In the genomic region with DNA sequence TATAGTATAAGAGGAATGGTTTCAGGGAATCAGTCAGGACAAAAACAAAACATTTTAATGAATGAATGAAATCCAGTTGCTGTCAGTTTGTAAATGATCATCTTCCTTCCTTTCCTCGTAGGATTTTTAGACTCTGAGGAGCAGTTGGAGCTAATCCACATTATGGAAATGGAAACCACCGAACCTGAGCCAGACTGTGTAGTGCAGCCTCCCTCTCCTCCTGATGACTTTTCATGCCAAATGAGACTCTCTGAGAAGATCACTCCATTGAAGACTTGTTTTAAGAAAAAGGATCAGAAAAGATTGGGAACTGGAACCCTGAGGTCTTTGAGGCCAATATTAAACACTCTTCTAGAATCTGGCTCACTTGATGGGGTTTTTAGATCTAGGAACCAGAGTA, we compare ENCODE assay signal across 11 cellular contexts. TPM values are rescaled to one million over a fixed set of nuclear protein-coding genes. Genes with fewer than 3 reads are reported as not detected.
A peak's percentile ranks its signal among the peaks of the same experiment; 100 is the strongest.
DNase-seq lines count a peak whose midpoint lies in the region; ATAC-seq and TF ChIP-seq lines count a peak whose summit lies in the region.
"Had no signal": no experiment of that assay in that cellular context is flagged by ENCODE, and none has a peak within 500 bp of the region (broad histone marks: within the 10 kb centered on the region; RNA-seq: fewer than 3 reads in every experiment).

No MANE protein-coding gene starts in this region.

- H3K9me3 Mint-ChIP-seq in activated T-cell treated with anti-CD3 and anti-CD28 coated beads, Interleukin-2, amount 50 U/mL, for 72 hours = no peaks in the 10 kb centered on the region
- no peaks in the 10 kb centered on the region for H3K9me3 Mint-ChIP-seq in stimulated activated effector memory CD8-positive, alpha-beta T cell treated with anti-CD3 and anti-CD28 coated beads, Interleukin-12 subunit alpha, Interleukin-12 subunit beta, amount 100 ng/mL, for 72 hours

- H3K27ac ChIP-seq in SU-DHL-6 (ENCODE audit: low read depth, low read length) = no peak overlapping the region
- H3K27ac ChIP-seq: C4-2B had no signal

- no peak for TF ChIP-seq CTCF in SU-DHL-6 (IDR thresholded peaks at IDR 0.05; ENCODE audit: insufficient read depth, low read length, poor library complexity, severe bottlenecking)

- H3K27ac Mint-ChIP-seq in activated T-cell treated with anti-CD3 and anti-CD28 coated beads, Interleukin-2, amount 50 U/mL, for 72 hours = peak overlapping the region; percentile 97
- no peak overlapping the region for H3K27ac Mint-ChIP-seq in stimulated activated effector memory CD8-positive, alpha-beta T cell treated with anti-CD3 and anti-CD28 coated beads, Interleukin-12 subunit alpha, Interleukin-12 subunit beta, amount 100 ng/mL, for 72 hours

- no peaks in the 10 kb centered on the region for H3K9me2 ChIP-seq in SU-DHL-6 (replicated peaks; ENCODE audit: insufficient read depth, low read length)

- no peak overlapping the region for H2AFZ ChIP-seq in SU-DHL-6 (ENCODE audit: low read depth, low read length, severe bottlenecking)

- peaks cover 56% of the 10 kb centered on the region for H3K36me3 ChIP-seq in SU-DHL-6 (ENCODE audit: low read length)

- H3K36me3 Mint-ChIP-seq in activated T-cell treated with anti-CD3 and anti-CD28 coated beads, Interleukin-2, amount 50 U/mL, for 72 hours (ENCODE audit: insufficient read depth in 2 of 2) = peaks cover 22 to 42% of the 10 kb centered on the region in 2 donors
- peaks cover 84% of the 10 kb centered on the region for H3K36me3 Mint-ChIP-seq in stimulated activated effector memory CD8-positive, alpha-beta T cell treated with anti-CD3 and anti-CD28 coated beads, Interleukin-12 subunit alpha, Interleukin-12 subunit beta, amount 100 ng/mL, for 72 hours

- H3K4me1 Mint-ChIP-seq in activated T-cell treated with anti-CD3 and anti-CD28 coated beads, Interleukin-2, amount 50 U/mL, for 72 hours (ENCODE audit: low read depth) = peaks cover 74% of the 10 kb centered on the region
- H3K4me1 Mint-ChIP-seq in stimulated activated effector memory CD8-positive, alpha-beta T cell treated with anti-CD3 and anti-CD28 coated beads, Interleukin-12 subunit alpha, Interleukin-12 subunit beta, amount 100 ng/mL, for 72 hours = peaks cover 79% of the 10 kb centered on the region

- peaks cover 69% of the 10 kb centered on the region for H4K20me1 ChIP-seq in SU-DHL-6 (ENCODE audit: low read depth, low read length)

- peak overlapping the region; percentile 95 to 98 for H3K4me3 Mint-ChIP-seq in activated T-cell treated with anti-CD3 and anti-CD28 coated beads, Interleukin-2, amount 50 U/mL, for 72 hours
- H3K4me3 Mint-ChIP-seq in stimulated activated effector memory CD8-positive, alpha-beta T cell treated with anti-CD3 and anti-CD28 coated beads, Interleukin-12 subunit alpha, Interleukin-12 subunit beta, amount 100 ng/mL, for 72 hours = peak overlapping the region; percentile 88

- H3K4me2 ChIP-seq in SU-DHL-6 (ENCODE audit: low read depth, low read length, poor library complexity, severe bottlenecking) = peak overlapping the region; percentile 96

- peaks cover 29% of the 10 kb centered on the region for H3F3A ChIP-seq in SU-DHL-6 (ENCODE audit: insufficient read depth)

- H3K27me3 ChIP-seq in SU-DHL-6 (ENCODE audit: low read length) = no peaks in the 10 kb centered on the region

- no peak for DNase-seq in activated T-cell treated with anti-CD3 and anti-CD28 coated beads, Interleukin-2, amount 50 U/mL, for 72 hours
- no peak for DNase-seq in activated T-cell treated with anti-CD3 and anti-CD28 coated beads for 4 hours
- DNase-seq in fibroblast of gingiva (ENCODE audit: low read depth) = peak; percentile 39
- DNase-seq in stimulated activated effector memory CD8-positive, alpha-beta T cell treated with anti-CD3 and anti-CD28 coated beads, Interleukin-12 subunit alpha, Interleukin-12 subunit beta, amount 100 ng/mL, for 72 hours (ENCODE audit: low spot score in 2 of 2) = no peak
- no peak for DNase-seq in kidney glomerular epithelial cell (lab: John Stamatoyannopoulos, UW)
- no peak for DNase-seq in GF-D8 (lab: John Stamatoyannopoulos, UW)
- DNase-seq: activated CD8-positive, alpha-beta memory T cell treated with anti-CD3 and anti-CD28 coated beads for 24 hours; posterior cingulate gyrus had no signal

- no peak overlapping the region for H3K4me3 ChIP-seq in SU-DHL-6 (ENCODE audit: insufficient read depth, low read length, poor library complexity, severe bottlenecking)

- no peak overlapping the region for H3K9ac ChIP-seq in SU-DHL-6 (ENCODE audit: low read length)

- no peak for ATAC-seq in activated T-cell treated with anti-CD3 and anti-CD28 coated beads, Interleukin-2, amount 50 U/mL, for 72 hours (replicated peaks in 1 of 2)
- no peak for ATAC-seq in stimulated activated effector memory CD8-positive, alpha-beta T cell treated with anti-CD3 and anti-CD28 coated beads, Interleukin-12 subunit alpha, Interleukin-12 subunit beta, amount 100 ng/mL, for 72 hours
- ATAC-seq in HG02798 (IDR thresholded peaks at IDR 0.05; ENCODE audit: poor library complexity, unreplicated experiment) = no peak

- no peaks in the 10 kb centered on the region for H3K27me3 Mint-ChIP-seq in activated T-cell treated with anti-CD3 and anti-CD28 coated beads, Interleukin-2, amount 50 U/mL, for 72 hours (ENCODE audit: low read depth)

- H3K9me3 ChIP-seq in SU-DHL-6 (ENCODE audit: insufficient read depth, low read length) = no peaks in the 10 kb centered on the region

- H3K79me2 ChIP-seq in SU-DHL-6 (ENCODE audit: insufficient read depth, low read length) = peaks cover 81% of the 10 kb centered on the region

RNA-seq across cellular contexts. Expression of a gene that starts 3.1 kb away (rescaled TPM):
- total RNA-seq in activated T-cell treated with anti-CD3 and anti-CD28 coated beads, Interleukin-2, amount 50 U/mL, for 72 hours = 10 to 100 TPM; 21.3 to 21.6 TPM
